ENCODE assay signal across 8 cellular contexts in the genomic region with DNA sequence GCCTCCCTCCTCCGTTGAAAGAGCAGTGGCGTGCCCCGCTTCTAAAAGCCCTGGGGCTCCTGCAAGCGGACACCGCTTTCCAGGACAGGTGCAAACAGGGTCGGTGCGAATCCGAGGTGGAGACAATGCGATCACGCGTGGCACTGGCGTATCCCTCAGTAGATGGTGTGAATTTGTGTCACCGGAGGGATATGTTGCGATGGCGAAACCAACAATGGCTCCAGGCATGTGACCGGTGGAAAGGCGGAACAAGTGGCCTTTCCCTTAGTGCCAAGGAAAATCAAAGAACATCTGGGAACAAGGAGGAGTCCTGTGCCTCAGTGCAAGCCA.
A peak's percentile ranks its signal among the peaks of the same experiment; 100 is the strongest.
DNase-seq lines count a peak whose midpoint lies in the region; ATAC-seq and TF ChIP-seq lines count a peak whose summit lies in the region.
"Not testable (repeated sequence)": the region's sequence is repeated elsewhere in the genome, so short reads cannot be mapped to it uniquely, and the experiment has no call there.

No MANE protein-coding gene starts in this region.

- not testable (repeated sequence) for H3K14ac ChIP-seq in mesenchymal stem cell (ENCODE audit: low read length in 2 of 2)

- not testable (repeated sequence) for H3K18ac ChIP-seq in mesenchymal stem cell (ENCODE audit: low read depth in 1 of 2, low read length in 2 of 2)

- not testable (repeated sequence) for H3F3A ChIP-seq in PC-9 (ENCODE audit: insufficient read depth, low read depth)

- not testable (repeated sequence) for H3K79me1 ChIP-seq in mesenchymal stem cell (replicated peaks; ENCODE audit: low read length, poor library complexity, severe bottlenecking)

- not testable (repeated sequence) for H2AK5ac ChIP-seq in mesenchymal stem cell (ENCODE audit: low read length, severe bottlenecking)

- 35 to 41% methylated on average over 17 of the region's 17 CpGs for WGBS in ectodermal cell, 2 experiments
- 75% methylated on average over 17 of the region's 17 CpGs for WGBS in mesenchymal stem cell

- peaks cover 24 to 35% of the 10 kb centered on the region in 2 donors for H3K27me3 Mint-ChIP-seq in CD4-positive, alpha-beta memory T cell
- peaks cover 49% of the 10 kb centered on the region for H3K27me3 Mint-ChIP-seq in activated naive CD8-positive, alpha-beta T cell treated with anti-CD3 and anti-CD28 coated beads, Interleukin-2, amount 10 ng/mL, durations not matched to agents 7 days and 5 days

- not testable (repeated sequence) for H4K20me1 ChIP-seq in PC-9 (ENCODE audit: insufficient read depth)

- not testable (repeated sequence) for H2AFZ ChIP-seq in PC-9; mesenchymal stem cell (ENCODE audit: low read depth, low read length)

- not testable (repeated sequence) for H3K9me3 ChIP-seq in CD4-positive, alpha-beta memory T cell (ENCODE audit: control insufficient read depth in 1 of 2, low read length in 2 of 2); PC-9 (ENCODE audit: insufficient read depth, low read depth); ectodermal cell (ENCODE audit: control insufficient read depth, low read length); left ventricle myocardium inferior (replicated peaks); mesenchymal stem cell (ENCODE audit: control insufficient read depth, low read length); thoracic aorta

- not testable (repeated sequence) for H3K27ac ChIP-seq in CD4-positive, alpha-beta memory T cell (ENCODE audit: low read depth, low read length); PC-9; ectodermal cell (ENCODE audit: insufficient read depth, low read depth, low read length, poor library complexity, severe bottlenecking); left ventricle myocardium inferior (replicated peaks); mesenchymal stem cell (ENCODE audit: low read length, poor library complexity, severe bottlenecking); rectal smooth muscle tissue (ENCODE audit: low read depth, low read length); thoracic aorta

- not testable (repeated sequence) for H3K9me3 Mint-ChIP-seq in CD4-positive, alpha-beta memory T cell; activated naive CD8-positive, alpha-beta T cell treated with anti-CD3 and anti-CD28 coated beads, Interleukin-2, amount 10 ng/mL, durations not matched to agents 7 days and 5 days

- intact Hi-C loops in CD4-positive, alpha-beta memory T cell (cut with micrococcal nuclease), result loop anchor here (5.0 kb wide), 1 partner anchor 476 kb away; a partner anchor contains a TSS
- intact Hi-C loops in PC-9 (cut with micrococcal nuclease; ENCODE audit: unreplicated experiment); left ventricle myocardium inferior (cut with micrococcal nuclease): not testable (repeated sequence)

- H4K8ac ChIP-seq in mesenchymal stem cell (ENCODE audit: low read length), result not testable (repeated sequence)

- H3K9me2 ChIP-seq in PC-9 (ENCODE audit: insufficient read depth), result not testable (repeated sequence)

- not testable (repeated sequence) for H3K23ac ChIP-seq in mesenchymal stem cell (ENCODE audit: low read length in 2 of 2)

- H4K91ac ChIP-seq in mesenchymal stem cell (ENCODE audit: low read length), result not testable (repeated sequence)

- H2BK12ac ChIP-seq in mesenchymal stem cell (ENCODE audit: low read length in 2 of 2), result not testable (repeated sequence)

- peaks cover 13% of the 10 kb centered on the region for H3K4me1 ChIP-seq in CD4-positive, alpha-beta memory T cell (ENCODE audit: insufficient read depth, low read length)
- H3K4me1 ChIP-seq in PC-9 (replicated peaks; ENCODE audit: insufficient read depth); ectodermal cell (ENCODE audit: control insufficient read depth, insufficient read depth, low read length); mesenchymal stem cell (ENCODE audit: control insufficient read depth, insufficient read depth, low read depth, low read length); rectal smooth muscle tissue (ENCODE audit: control insufficient read depth, insufficient read depth, low read length); thoracic aorta (ENCODE audit: control insufficient read depth in 1 of 2, low read depth in 2 of 2): not testable (repeated sequence)
- H3K4me1 ChIP-seq in left ventricle myocardium inferior, result peaks cover 31% of the 10 kb centered on the region

- H3K36me3 Mint-ChIP-seq in CD4-positive, alpha-beta memory T cell; activated naive CD8-positive, alpha-beta T cell treated with anti-CD3 and anti-CD28 coated beads, Interleukin-2, amount 10 ng/mL, durations not matched to agents 7 days and 5 days: not testable (repeated sequence)

- peak overlapping the region in 6 of 8 donors; percentile 24 to 69 (median 61) for H3K4me3 Mint-ChIP-seq in CD4-positive, alpha-beta memory T cell
- H3K4me3 Mint-ChIP-seq in activated naive CD8-positive, alpha-beta T cell treated with anti-CD3 and anti-CD28 coated beads, Interleukin-2, amount 10 ng/mL, durations not matched to agents 7 days and 5 days, result peak overlapping the region; percentile 45

- not testable (repeated sequence) for DNase-seq in CD4-positive, alpha-beta memory T cell; PC-9; activated naive CD8-positive, alpha-beta T cell treated with anti-CD3 and anti-CD28 coated beads, Interleukin-2, amount 10 ng/mL, durations not matched to agents 7 days and 5 days; left ventricle myocardium inferior; mesenchymal stem cell; thoracic aorta (ENCODE audit: low spot score)

- H2BK15ac ChIP-seq in mesenchymal stem cell (ENCODE audit: low read depth, poor library complexity, severe bottlenecking), result not testable (repeated sequence)

- not testable (repeated sequence) for ATAC-seq in activated naive CD8-positive, alpha-beta T cell treated with anti-CD3 and anti-CD28 coated beads, Interleukin-2, amount 10 ng/mL, durations not matched to agents 7 days and 5 days (ENCODE audit: low read depth); thoracic aorta (ENCODE audit: insufficient number of reproducible peaks, low FRiP score, low read depth)

- H3K36me3 ChIP-seq in CD4-positive, alpha-beta memory T cell (ENCODE audit: insufficient read depth, low read length); PC-9 (ENCODE audit: low read depth); ectodermal cell (ENCODE audit: control insufficient read depth, insufficient read depth, low read length); left ventricle myocardium inferior; mesenchymal stem cell (ENCODE audit: control insufficient read depth in 1 of 2, insufficient read depth in 2 of 2, low read depth in 1 of 2, low read length in 2 of 2); rectal smooth muscle tissue (ENCODE audit: control insufficient read depth, insufficient read depth, low read length); thoracic aorta: not testable (repeated sequence)

- POLR2A ChIA-PET in CD4-positive, alpha-beta memory T cell (lab: Charles Lee; ENCODE audit: partially characterized antibody); PC-9 (lab: Charles Lee; ENCODE audit: unreplicated experiment); activated naive CD8-positive, alpha-beta T cell treated with anti-CD3 and anti-CD28 coated beads, Interleukin-2, amount 10 ng/mL, durations not matched to agents 7 days and 5 days (lab: Charles Lee): not testable (repeated sequence)

- H3K4me2 ChIP-seq in PC-9, result peak overlapping the region; percentile 63
- not testable (repeated sequence) for H3K4me2 ChIP-seq in mesenchymal stem cell (ENCODE audit: low read length, poor library complexity, severe bottlenecking)

- not testable (repeated sequence) for H3K79me2 ChIP-seq in PC-9 (ENCODE audit: low read depth)

- not testable (repeated sequence) for H2BK120ac ChIP-seq in mesenchymal stem cell (ENCODE audit: low read depth, low read length)

- not testable (repeated sequence) for H3K4ac ChIP-seq in mesenchymal stem cell (ENCODE audit: low read depth in 1 of 2, low read length in 2 of 2)

- not testable (repeated sequence) for BruUV-seq in PC-9 (replicated peaks; lab: Mats Ljungman, UMichigan)

- H3K4me3 ChIP-seq in CD4-positive, alpha-beta memory T cell (ENCODE audit: low read length in 2 of 2), result peak overlapping the region in 1 of 2 donors; percentile 14
- H3K4me3 ChIP-seq in PC-9 (peak overlapping the region; percentile 46; the same call in 1 of the 2 replicates), ectodermal cell (ENCODE audit: insufficient read depth, low read depth, low read length) (peak overlapping the region; percentile 50), left ventricle myocardium inferior (peak overlapping the region; percentile 73), mesenchymal stem cell (ENCODE audit: insufficient read depth in 1 of 2, low read depth in 1 of 2, low read length in 2 of 2) (peak overlapping the region in 1 of 2 experiments; percentile 77), rectal smooth muscle tissue (ENCODE audit: low read length) (peak overlapping the region; percentile 53), thoracic aorta (peak overlapping the region; percentile 68)

- TF ChIP-seq CTCF in PC-9 (conservative IDR thresholded peaks at IDR 0.05); left ventricle myocardium inferior (IDR thresholded peaks at IDR 0.05; ENCODE audit: borderline replicate concordance); thoracic aorta (IDR thresholded peaks at IDR 0.05): not testable (repeated sequence)

- CTCF ChIA-PET in CD4-positive, alpha-beta memory T cell (lab: Charles Lee; ENCODE audit: partially characterized antibody); PC-9 (lab: Charles Lee): not testable (repeated sequence)

- H2BK5ac ChIP-seq in mesenchymal stem cell (ENCODE audit: low read depth, low read length, poor library complexity, severe bottlenecking), result not testable (repeated sequence)

- not testable (repeated sequence) for H3K27ac Mint-ChIP-seq in CD4-positive, alpha-beta memory T cell; activated naive CD8-positive, alpha-beta T cell treated with anti-CD3 and anti-CD28 coated beads, Interleukin-2, amount 10 ng/mL, durations not matched to agents 7 days and 5 days

- H3K9ac ChIP-seq in mesenchymal stem cell (ENCODE audit: low read length), result peak overlapping the region; percentile 78
- not testable (repeated sequence) for H3K9ac ChIP-seq in rectal smooth muscle tissue (ENCODE audit: low read length)

- not testable (repeated sequence) for H3K27me3 ChIP-seq in CD4-positive, alpha-beta memory T cell (ENCODE audit: insufficient read depth, low read length); PC-9 (ENCODE audit: insufficient read depth, low read depth); left ventricle myocardium inferior (ENCODE audit: low read depth); rectal smooth muscle tissue (ENCODE audit: control insufficient read depth, insufficient read depth, low read length); thoracic aorta (replicated peaks; ENCODE audit: insufficient read depth)
- H3K27me3 ChIP-seq in ectodermal cell (ENCODE audit: control insufficient read depth, insufficient read depth, low read length, poor library complexity, severe bottlenecking) (peaks cover 65% of the 10 kb centered on the region), mesenchymal stem cell (ENCODE audit: control insufficient read depth in 1 of 2, insufficient read depth in 1 of 2, low read length in 2 of 2) (peaks cover 14 to 59% of the 10 kb centered on the region in 2 experiments)

- peaks cover 7 to 35% (median 22%) of the 10 kb centered on the region in 4 donors for H3K4me1 Mint-ChIP-seq in CD4-positive, alpha-beta memory T cell
- peaks cover 20% of the 10 kb centered on the region for H3K4me1 Mint-ChIP-seq in activated naive CD8-positive, alpha-beta T cell treated with anti-CD3 and anti-CD28 coated beads, Interleukin-2, amount 10 ng/mL, durations not matched to agents 7 days and 5 days
